ENCODE assay signal across 9 cellular contexts in the genomic region with DNA sequence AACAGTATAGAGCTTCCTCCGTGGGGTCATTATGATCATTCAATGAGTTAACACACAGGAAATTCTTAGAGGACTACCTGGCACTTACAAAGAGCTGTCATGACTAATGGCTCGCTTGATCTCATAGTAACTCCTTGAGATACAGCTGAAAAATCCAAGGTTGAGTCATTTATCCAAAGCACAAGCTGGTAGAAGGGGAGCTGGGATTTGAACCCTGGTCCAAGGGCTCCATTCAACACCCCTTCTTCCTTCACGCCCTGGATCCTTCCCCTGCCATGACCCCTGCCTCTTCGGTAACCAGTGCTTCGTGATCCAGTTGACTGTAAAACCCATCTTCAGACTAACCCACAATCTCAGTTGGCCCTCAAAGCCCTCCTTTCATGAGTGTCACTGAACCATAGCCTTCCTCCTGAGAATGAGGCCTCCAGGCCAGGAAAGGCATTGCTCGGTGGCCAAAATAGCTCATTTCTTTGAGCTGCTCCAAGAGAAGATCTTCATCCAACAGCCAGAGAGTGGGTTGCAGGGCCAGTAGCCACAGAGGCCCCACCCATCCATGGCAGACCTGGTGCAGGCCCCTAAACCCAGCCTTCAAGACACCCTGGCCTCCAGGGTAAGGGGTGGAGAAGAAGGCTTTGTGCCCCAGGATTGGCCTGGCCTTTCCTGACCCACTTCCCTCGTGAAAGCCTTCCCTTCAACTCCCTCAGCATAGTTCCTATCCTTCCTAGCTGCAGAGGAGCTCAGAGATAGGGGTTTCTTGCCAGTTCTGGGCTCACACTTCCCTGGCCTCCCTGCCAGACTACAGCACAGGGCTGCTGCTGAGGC. TPM values are rescaled to one million over a fixed set of nuclear protein-coding genes. Genes with fewer than 3 reads are reported as not detected.
DNase-seq lines count a peak whose midpoint lies in the region; ATAC-seq and TF ChIP-seq lines count a peak whose summit lies in the region.
"Had no signal": no experiment of that assay in that cellular context is flagged by ENCODE, and none has a peak within 500 bp of the region (broad histone marks: within the 10 kb centered on the region; RNA-seq: fewer than 3 reads in every experiment).

No MANE protein-coding gene starts in this region.

- peaks cover 19 to 25% of the 10 kb centered on the region in 2 donors for H3K36me3 ChIP-seq in thyroid gland

- no peak for TF ChIP-seq POLR2A in thyroid gland (IDR thresholded peaks at IDR 0.05)

- TF ChIP-seq CTCF in thyroid gland (IDR thresholded peaks at IDR 0.05): no peak

- no peaks in the 10 kb centered on the region for H3K27me3 ChIP-seq in thyroid gland

- peak overlapping the region; percentile 73 to 100 (median 100) for H3K27ac ChIP-seq in thyroid gland
- H3K27ac ChIP-seq: HL-60 had no signal

- DNase-seq in DMS53 (lab: John Stamatoyannopoulos, UW) (peak; percentile 52), DMS53 treated with DMSO at 0.1 percent for 48 hours (lab: John Stamatoyannopoulos, UW; ENCODE audit: unreplicated experiment) (no peak), astrocyte of the hippocampus (ENCODE audit: low read depth, low spot score) (peak; percentile 52), left kidney (ENCODE audit: low read depth, low spot score) (peak; percentile 50), thyroid gland (no peak), NCI-H1417 (lab: John Stamatoyannopoulos, UW) (no peak), midbrain (lab: John Stamatoyannopoulos, UW) (no peak)

- no peaks in the 10 kb centered on the region for H3K9me3 ChIP-seq in thyroid gland

- whole genome bisulfite sequencing in thyroid gland, 2 donors: 66 to 77% methylated on average over 7 of the region's 7 CpGs

- H3K4me3 ChIP-seq in thyroid gland (replicated peaks in 1 of 3): no peak overlapping the region

- peaks cover 14 to 39% of the 10 kb centered on the region in 2 donors for H3K4me1 ChIP-seq in thyroid gland

- intact Hi-C loops in thyroid gland (cut with DNase I): loop anchor here (5.0 kb wide), 1 partner anchor 93 kb away; no protein-coding TSS in a partner anchor

- no peak for ATAC-seq in GM18868 (IDR thresholded peaks at IDR 0.05; ENCODE audit: unreplicated experiment)

RNA-seq across cellular contexts. Expression of a gene that starts 7.7 kb away (rescaled TPM):
- total RNA-seq in thyroid gland: 100 to 1,000 TPM in 3 of 4 donors, 10 to 100 TPM in 1; 96.9 to 274 (median 127) TPM

Comparison
In these comparisons a context has a peak if more than half of its experiments do, and no peak if none do; other contexts are left out.
1. DNase-seq: peak in DMS53 (single experiment), astrocyte of the hippocampus (single experiment) and left kidney (single experiment); none in DMS53 treated with DMSO at 0.1 percent for 48 hours (single experiment), thyroid gland (0 of 2), NCI-H1417 (0 of 3) and midbrain (single experiment).